ENCODE assay signal across 8 cellular contexts in genomic region chrX:85084770-85085393, GRCh38.
DNase-seq lines count a peak whose midpoint lies in the region; ATAC-seq and TF ChIP-seq lines count a peak whose summit lies in the region.

No MANE protein-coding gene starts in this region.

- H3K36me3 ChIP-seq in psoas muscle (ENCODE audit: insufficient read depth in 1 of 2, low read depth in 1 of 2), result peaks cover 0 to 14% of the 10 kb centered on the region in 2 donors

- 40 to 94% (median 72%) methylated on average over 2 of the region's 2 CpGs for WGBS in psoas muscle, 3 donors

- no peak overlapping the region for H3K4me3 ChIP-seq in psoas muscle

- no peaks in the 10 kb centered on the region for H3K4me1 ChIP-seq in psoas muscle

- intact Hi-C loops in psoas muscle (cut with DNase I), result loop anchor here in 1 of 2 donors (10.0 kb wide), 1 partner anchor 460 kb away; no protein-coding TSS in a partner anchor

- H3K27me3 ChIP-seq in psoas muscle (ENCODE audit: insufficient read depth in 3 of 3, low read length in 2 of 3), result peaks cover 0 to 3% (median 0%) of the 10 kb centered on the region in 3 donors

- DNase-seq in DMS114 treated with DMSO at 0.1 percent for 48 hours (lab: John Stamatoyannopoulos, UW; ENCODE audit: unreplicated experiment) (peak; percentile 9), fibroblast of the conjunctiva (ENCODE audit: low read depth) (peak; percentile 18), psoas muscle (no peak), T1000 (lab: John Stamatoyannopoulos, UW) (no peak), NCI-H187 (lab: John Stamatoyannopoulos, UW) (no peak)

- no peaks in the 10 kb centered on the region for H3K9me3 ChIP-seq in psoas muscle

- TF ChIP-seq CTCF in psoas muscle (IDR thresholded peaks at IDR 0.05), result peak; percentile 83

- ATAC-seq in GM18870 (IDR thresholded peaks at IDR 0.05; ENCODE audit: unreplicated experiment), result peak; percentile 95
- ATAC-seq in HG03342 (IDR thresholded peaks at IDR 0.05; ENCODE audit: unreplicated experiment), result peak; percentile 94
- peak; percentile 79 for ATAC-seq in SK-N-SH treated with all-trans-retinoic acid at 6 μM for 48 hours
- peak in 3 of 4 donors; percentile 45 to 59 (median 49) for ATAC-seq in psoas muscle

- no peak overlapping the region for H3K27ac ChIP-seq in psoas muscle

TF ChIP-seq in SK-N-SH treated with all-trans-retinoic acid at 6 μM for 48 hours, 23 proteins besides CTCF, POLR2A, EP300 and RAD21:
- TF ChIP-seq ISL1 (CRISPR knock-in tag; IDR thresholded peaks at IDR 0.05), result no peak
- no peak for TF ChIP-seq PATZ1 (CRISPR knock-in tag; IDR thresholded peaks at IDR 0.05; ENCODE audit: borderline replicate concordance)
- no peak for TF ChIP-seq ZC3H10 (CRISPR knock-in tag; IDR thresholded peaks at IDR 0.05)
- TF ChIP-seq ZNF8 (CRISPR knock-in tag; IDR thresholded peaks at IDR 0.05), result no peak
- no peak for TF ChIP-seq GLIS3 (CRISPR knock-in tag; IDR thresholded peaks at IDR 0.05)
- no peak for TF ChIP-seq ZNF565 (CRISPR knock-in tag; conservative IDR thresholded peaks at IDR 0.05; ENCODE audit: low read depth)
- TF ChIP-seq CSRNP3 (CRISPR knock-in tag; IDR thresholded peaks at IDR 0.05), result no peak
- no peak for TF ChIP-seq TOX (CRISPR knock-in tag; IDR thresholded peaks at IDR 0.05; ENCODE audit: borderline replicate concordance)
- no peak for TF ChIP-seq ARNTL (CRISPR knock-in tag; IDR thresholded peaks at IDR 0.05; ENCODE audit: borderline replicate concordance, low read depth)
- TF ChIP-seq ZFP30 (CRISPR knock-in tag; IDR thresholded peaks at IDR 0.05), result no peak
- no peak for TF ChIP-seq ESRRG (CRISPR knock-in tag; IDR thresholded peaks at IDR 0.05)
- no peak for TF ChIP-seq OSR1 (CRISPR knock-in tag; IDR thresholded peaks at IDR 0.05)
- TF ChIP-seq PPARA (CRISPR knock-in tag; IDR thresholded peaks at IDR 0.05; ENCODE audit: borderline replicate concordance), result no peak
- no peak for TF ChIP-seq POU6F1 (CRISPR knock-in tag; IDR thresholded peaks at IDR 0.05; ENCODE audit: borderline replicate concordance, low read depth)
- TF ChIP-seq TCF4 (CRISPR knock-in tag; IDR thresholded peaks at IDR 0.05; ENCODE audit: borderline replicate concordance), result no peak
- TF ChIP-seq SNAI2 (CRISPR knock-in tag; IDR thresholded peaks at IDR 0.05), result no peak
- TF ChIP-seq RARB (CRISPR knock-in tag; IDR thresholded peaks at IDR 0.05), result no peak
- TF ChIP-seq TSHZ2 (CRISPR knock-in tag; IDR thresholded peaks at IDR 0.05), result no peak

Comparison
In these comparisons a context has a peak if more than half of its experiments do, and no peak if none do; other contexts are left out.
1. DNase-seq: peak in DMS114 treated with DMSO at 0.1 percent for 48 hours (single experiment) and fibroblast of the conjunctiva (single experiment); none in psoas muscle (0 of 2), T1000 (single experiment) and NCI-H187 (0 of 2).
2. Peak in every context shown above with its lines, with median percentiles within 50 percentile points of each other: ATAC-seq.